Comparison of ENCODE assay signal across 8 cellular contexts in the genomic region with DNA sequence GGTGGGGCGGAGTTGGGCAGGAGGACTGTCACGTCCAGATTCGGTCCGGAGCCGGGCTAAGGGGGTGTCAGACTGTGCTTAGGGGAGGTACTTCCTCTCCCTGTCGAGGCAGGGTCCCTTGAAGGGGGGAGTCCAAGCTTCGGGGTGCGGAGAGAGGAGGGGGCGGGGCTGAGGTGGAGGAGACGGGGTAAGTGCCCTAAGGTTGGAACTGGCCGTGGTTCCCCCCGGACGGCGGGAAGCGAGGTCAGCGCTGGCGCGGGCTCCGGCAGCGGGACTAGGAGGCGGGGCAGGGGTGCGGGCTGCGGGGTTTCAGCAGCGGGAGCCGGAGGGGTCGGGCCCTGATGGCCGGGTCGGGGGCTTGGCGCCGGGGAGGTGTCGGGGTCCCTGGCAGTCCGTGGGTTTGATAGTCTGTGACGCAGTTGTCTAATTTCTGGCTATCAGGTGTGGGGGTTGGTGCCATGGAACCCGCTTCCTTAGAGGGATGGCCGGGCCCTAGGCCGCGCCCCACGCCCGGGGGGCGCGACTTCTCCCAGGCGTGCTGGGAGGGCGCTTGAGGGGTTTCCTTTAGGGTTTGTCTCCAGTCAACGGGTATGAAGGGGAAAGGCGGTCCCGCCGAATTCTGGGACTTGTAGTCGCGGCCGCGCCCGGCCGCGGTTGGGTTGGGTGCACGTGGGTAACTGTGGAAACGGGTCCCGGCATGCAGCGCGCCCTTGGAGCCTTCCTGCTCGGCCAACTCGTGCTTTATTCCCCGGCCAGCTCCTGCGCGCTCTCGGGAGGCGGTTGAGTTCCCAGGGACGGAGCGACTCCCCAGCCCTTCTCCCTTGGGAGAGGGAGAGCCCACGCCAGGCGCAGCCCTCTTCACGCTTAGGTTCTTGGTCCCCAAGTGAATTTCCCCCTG. TPM values are rescaled to one million over a fixed set of nuclear protein-coding genes. Genes with fewer than 3 reads are reported as not detected.
DNase-seq lines count a peak whose midpoint lies in the region; ATAC-seq and TF ChIP-seq lines count a peak whose summit lies in the region.

No MANE protein-coding gene starts in this region.

- no peaks in the 10 kb centered on the region for H3K9me3 Mint-ChIP-seq in nephron progenitor cell
- no peaks in the 10 kb centered on the region for H3K9me3 Mint-ChIP-seq in stimulated activated naive CD8-positive, alpha-beta T cell treated with anti-CD3 and anti-CD28 coated beads, Interleukin-15, amount 100 ng/mL, for 72 hours

- peak; percentile 50 for ATAC-seq in stimulated activated naive CD8-positive, alpha-beta T cell treated with anti-CD3 and anti-CD28 coated beads, Interleukin-15, amount 100 ng/mL, for 72 hours

- TF ChIP-seq CTCF in RWPE1 (conservative IDR thresholded peaks at IDR 0.05; ENCODE audit: low read depth) = no peak
- no peak for TF ChIP-seq CTCF in nephron progenitor cell (IDR thresholded peaks at IDR 0.05)

- POLR2A ChIA-PET in RWPE1 (lab: Yijun Ruan, JAX; ENCODE audit: low non-redundant PET) = no interaction called here

- CTCF ChIA-PET in RWPE1 (lab: Yijun Ruan, JAX) = no interaction called here

- peak overlapping the region; percentile 94 for H3K27ac Mint-ChIP-seq in nephron progenitor cell
- peak overlapping the region; percentile 82 to 89 for H3K27ac Mint-ChIP-seq in stimulated activated naive CD8-positive, alpha-beta T cell treated with anti-CD3 and anti-CD28 coated beads, Interleukin-15, amount 100 ng/mL, for 72 hours

- H3K27me3 Mint-ChIP-seq in nephron progenitor cell (ENCODE audit: low read depth, poor library complexity) = peaks cover 17% of the 10 kb centered on the region
- H3K27me3 Mint-ChIP-seq in stimulated activated naive CD8-positive, alpha-beta T cell treated with anti-CD3 and anti-CD28 coated beads, Interleukin-15, amount 100 ng/mL, for 72 hours = no peaks in the 10 kb centered on the region

- H3K4me1 Mint-ChIP-seq in nephron progenitor cell = peaks cover 44% of the 10 kb centered on the region
- peaks cover 29% of the 10 kb centered on the region for H3K4me1 Mint-ChIP-seq in stimulated activated naive CD8-positive, alpha-beta T cell treated with anti-CD3 and anti-CD28 coated beads, Interleukin-15, amount 100 ng/mL, for 72 hours

- peaks cover 5% of the 10 kb centered on the region for H3K36me3 Mint-ChIP-seq in nephron progenitor cell (ENCODE audit: low read depth)

- DNase-seq in EH (ENCODE audit: low read depth) (peak; percentile 93), GOT3 (lab: John Stamatoyannopoulos, UW) (peak; percentile 16), LHCN-M2 (ENCODE audit: low read depth) (peak; percentile 92), RWPE1 (ENCODE audit: low spot score) (peak; percentile 84), fibroblast of the conjunctiva (ENCODE audit: low read depth) (peak; percentile 86), nephron progenitor cell (peak; percentile 86)
- peak; percentile 93 for DNase-seq in activated effector memory CD4-positive, alpha-beta T cell treated with anti-CD3 and anti-CD28 coated beads, Interleukin-2, amount 50 U/mL, for 16 hours
- peak; percentile 72 to 82 for DNase-seq in stimulated activated naive CD8-positive, alpha-beta T cell treated with anti-CD3 and anti-CD28 coated beads, Interleukin-15, amount 100 ng/mL, for 72 hours

- peak overlapping the region; percentile 91 for H3K4me3 Mint-ChIP-seq in nephron progenitor cell
- H3K4me3 Mint-ChIP-seq in stimulated activated naive CD8-positive, alpha-beta T cell treated with anti-CD3 and anti-CD28 coated beads, Interleukin-15, amount 100 ng/mL, for 72 hours = peak overlapping the region; percentile 88 to 99

- H3K27ac ChIP-seq in RWPE1 = peak overlapping the region; percentile 97

RNA-seq across cellular contexts. Expression of gene DCUN1D4, which starts 1.5 kb away (rescaled TPM):
- total RNA-seq in LHCN-M2 (2014; rRNA removed) = 23.3 and 26.2 TPM in 2 replicates
- polyA plus RNA-seq in LHCN-M2 (2012) = 21.0 TPM

Comparison
In these comparisons a context has a peak if more than half of its experiments do, and no peak if none do; other contexts are left out.
1. Peak in every context shown above with its lines: DNase-seq, ATAC-seq and H3K27ac ChIP-seq.
2. DNase-seq: peak in every context shown above with its lines; median percentile 93 in EH; 93 in activated effector memory CD4-positive, alpha-beta T cell treated with anti-CD3 and anti-CD28 coated beads, Interleukin-2, amount 50 U/mL, for 16 hours; 92 in LHCN-M2; 86 in fibroblast of the conjunctiva; 86 in nephron progenitor cell; 84 in RWPE1; 77 in stimulated activated naive CD8-positive, alpha-beta T cell treated with anti-CD3 and anti-CD28 coated beads, Interleukin-15, amount 100 ng/mL, for 72 hours; 16 in GOT3.